ENCODE assay signal across 16 cellular contexts in the genomic region with DNA sequence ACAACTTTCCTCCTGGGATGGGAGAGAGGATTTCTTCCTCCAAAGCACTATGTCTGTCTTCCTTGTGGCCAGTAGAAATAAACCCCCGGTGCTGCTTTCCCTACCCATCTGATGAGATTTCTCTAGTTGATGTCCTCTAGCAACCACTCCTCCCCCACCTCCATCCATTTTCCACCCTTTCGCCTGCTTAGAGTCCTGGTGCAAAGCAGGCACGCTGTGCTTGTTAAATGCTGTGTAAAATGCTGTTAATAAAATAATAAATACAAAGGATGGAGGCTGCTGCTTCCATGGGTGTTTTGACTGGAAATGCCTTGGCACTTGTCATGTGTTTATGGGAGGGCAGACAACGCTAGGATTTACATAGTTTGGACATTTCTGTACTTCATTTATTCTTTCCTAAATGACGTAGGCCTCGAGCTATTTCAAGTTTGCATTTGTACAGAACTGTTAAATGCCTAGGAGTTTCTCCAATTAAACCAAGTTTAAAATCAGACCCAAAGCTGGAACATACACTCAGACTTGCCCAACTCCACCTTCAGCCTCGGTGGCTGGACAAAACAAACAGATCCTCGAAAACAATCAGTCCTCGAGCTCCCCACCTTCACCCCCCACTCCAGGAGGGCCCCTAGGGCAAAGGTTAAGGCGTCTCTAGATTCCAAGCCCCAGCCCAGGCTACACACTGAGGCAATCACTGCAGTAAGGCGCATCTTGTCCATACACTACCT. TPM values are rescaled to one million over a fixed set of nuclear protein-coding genes. Genes with fewer than 3 reads are reported as not detected.
A peak's percentile ranks its signal among the peaks of the same experiment; 100 is the strongest.
DNase-seq lines count a peak whose midpoint lies in the region; ATAC-seq and TF ChIP-seq lines count a peak whose summit lies in the region.
"Had no signal": no experiment of that assay in that cellular context is flagged by ENCODE, and none has a peak within 500 bp of the region (broad histone marks: within the 10 kb centered on the region; RNA-seq: fewer than 3 reads in every experiment).

No MANE protein-coding gene starts in this region.

- H3K27me3 ChIP-seq in HUES64 (ENCODE audit: insufficient read depth, low read length) (peaks cover 51% of the 10 kb centered on the region), muscle layer of colon (ENCODE audit: control insufficient read depth in 1 of 2, insufficient read depth in 2 of 2, low read length in 2 of 2) (peaks cover 6 to 36% of the 10 kb centered on the region in 2 donors), transverse colon (no peaks in the 10 kb centered on the region)

- H3K9me3 ChIP-seq in HUES64 (ENCODE audit: insufficient read depth, low read depth, low read length): no peaks in the 10 kb centered on the region
- H3K9me3 ChIP-seq in muscle layer of colon (ENCODE audit: low read length): no peaks in the 10 kb centered on the region
- H3K9me3 ChIP-seq in transverse colon: no peaks in the 10 kb centered on the region

- TF ChIP-seq EP300 in transverse colon (IDR thresholded peaks at IDR 0.05; ENCODE audit: low read depth): no peak

- no peak for TF ChIP-seq POLR2A in transverse colon (IDR thresholded peaks at IDR 0.05)

- no peaks in the 10 kb centered on the region for H3K9me3 Mint-ChIP-seq in activated T-cell treated with anti-CD3 and anti-CD28 coated beads, Interleukin-2, amount 50 U/mL, for 24 hours

- in situ Hi-C loops in transverse colon (cut with MboI; ENCODE audit: low pct_ligation_motif_present in 1 of 4, low pct_unique_long_range_greater_than_20kb in 1 of 4, low sequenced_read_pairs in 3 of 4): loop anchor here in 1 of 4 donors (10.0 kb wide), 1 partner anchor 53 kb away; no protein-coding TSS in a partner anchor

- intact Hi-C loops in transverse colon (cut with DNase I; ENCODE audit: low total_unique reads): no loop called here

- WGBS in HUES64: 17% methylated on average over 9 of the region's 11 CpGs
- 40 to 50% methylated on average over 2 to 11 of the region's 11 CpGs for WGBS in transverse colon (ENCODE audit: low coverage in 1 of 2), 2 donors

- H3K27ac Mint-ChIP-seq in activated T-cell treated with anti-CD3 and anti-CD28 coated beads, Interleukin-2, amount 50 U/mL, for 24 hours: no peak overlapping the region

- no peak for ATAC-seq in GM21390 (IDR thresholded peaks at IDR 0.05; ENCODE audit: unreplicated experiment)
- ATAC-seq: PC-3 had no signal

- peaks cover 55% of the 10 kb centered on the region for H3K4me1 ChIP-seq in HUES64 (ENCODE audit: insufficient read depth, low read length)
- H3K4me1 ChIP-seq in muscle layer of colon (ENCODE audit: insufficient read depth, low read length): peaks cover 62% of the 10 kb centered on the region
- peaks cover 20 to 93% (median 58%) of the 10 kb centered on the region in 4 donors for H3K4me1 ChIP-seq in transverse colon

- peaks cover 73% of the 10 kb centered on the region for H3K27me3 Mint-ChIP-seq in activated T-cell treated with anti-CD3 and anti-CD28 coated beads, Interleukin-2, amount 50 U/mL, for 24 hours

- no peaks in the 10 kb centered on the region for H3K36me3 ChIP-seq in HUES64 (ENCODE audit: insufficient read depth, low read length)
- no peaks in the 10 kb centered on the region for H3K36me3 ChIP-seq in muscle layer of colon (ENCODE audit: insufficient read depth, low read length)
- no peaks in the 10 kb centered on the region for H3K36me3 ChIP-seq in transverse colon

- peaks cover 70% of the 10 kb centered on the region for H3K4me1 Mint-ChIP-seq in activated T-cell treated with anti-CD3 and anti-CD28 coated beads, Interleukin-2, amount 50 U/mL, for 24 hours (ENCODE audit: low read depth)

- H3K4me3 Mint-ChIP-seq in activated T-cell treated with anti-CD3 and anti-CD28 coated beads, Interleukin-2, amount 50 U/mL, for 24 hours: no peak overlapping the region

- H3K27ac ChIP-seq in HUES64 (ENCODE audit: low read depth, low read length) (no peak overlapping the region), muscle layer of colon (ENCODE audit: low read depth, low read length) (peak overlapping the region; percentile 66), transverse colon (peak overlapping the region; percentile 59 to 83 (median 72))

- no peak for TF ChIP-seq CTCF in transverse colon (IDR thresholded peaks at IDR 0.05)

- peaks cover 14% of the 10 kb centered on the region for H3K36me3 Mint-ChIP-seq in activated T-cell treated with anti-CD3 and anti-CD28 coated beads, Interleukin-2, amount 50 U/mL, for 24 hours (ENCODE audit: low read depth)

- peak overlapping the region; percentile 65 for H3K4me3 ChIP-seq in HUES64 (ENCODE audit: low read length)
- no peak overlapping the region for H3K4me3 ChIP-seq in muscle layer of colon (ENCODE audit: low read depth in 1 of 2, low read length in 2 of 2)
- H3K4me3 ChIP-seq in transverse colon: no peak overlapping the region

- peak; percentile 44 for DNase-seq in ecto neural progenitor cell (ENCODE audit: low spot score)
- DNase-seq in transverse colon: no peak
- no peak for DNase-seq in Kasumi-1 (lab: John Stamatoyannopoulos, UW)
- DNase-seq in NCI-H2029 treated with DMSO at 0.1 percent for 48 hours (lab: John Stamatoyannopoulos, UW): no peak
- no peak for DNase-seq in activated T-cell treated with anti-CD3 and anti-CD28 coated beads, Interleukin-2, amount 50 U/mL, for 24 hours
- DNase-seq: activated CD4-positive, alpha-beta T cell treated with anti-CD3 and anti-CD28 coated beads, Interleukin-2, amount 50 U/mL, for 1 hour; aorta; effector CD4-positive, alpha-beta T cell; foreskin melanocyte; kidney glomerular epithelial cell; NCI-H1092; NCI-H446; PC-3 had no signal

- H3K9ac ChIP-seq in HUES64 (ENCODE audit: low read depth, low read length): no peak overlapping the region
- H3K9ac ChIP-seq in muscle layer of colon (ENCODE audit: low read length): no peak overlapping the region

RNA-seq across cellular contexts. Expression of a gene that starts 10.0 kb away (rescaled TPM):
- polyA plus RNA-seq in HUES64 (2013, experiment 1 of 2): 34.7 TPM
- polyA plus RNA-seq in HUES64 (2013, experiment 2 of 2): 31.5 TPM
- 10 to 100 TPM; 17.9 to 27.8 (median 20.4) TPM for total RNA-seq in transverse colon
